Comparison of ENCODE assay signal across 21 cellular contexts in genomic region chr4:858831-859451, GRCh38. TPM values are rescaled to one million over a fixed set of nuclear protein-coding genes. Genes with fewer than 3 reads are reported as not detected.
"Had no signal": no experiment of that assay in that cellular context is flagged by ENCODE, and none has a peak within 500 bp of the region (broad histone marks: within the 10 kb centered on the region; RNA-seq: fewer than 3 reads in every experiment).

No MANE protein-coding gene starts in this region.

- H3K27me3 ChIP-seq: hepatocyte, testis had no signal

- H3K4me3 Mint-ChIP-seq: activated naive CD8-positive, alpha-beta T cell treated with anti-CD3 and anti-CD28 coated beads, Interleukin-2, amount 10 ng/mL, durations not matched to agents 7 days and 5 days; activated T-cell treated with anti-CD3 and anti-CD28 coated beads, Interleukin-2, amount 50 U/mL, for 24 hours; activated T-helper 17 cell treated with anti-CD3 and anti-CD28 coated beads, Interleukin-2, amount 50 U/mL, for 72 hours; naive B cell; type B pancreatic cell; WTC11 had no signal

- H3K27ac ChIP-seq: hepatocyte, testis had no signal

- H3K27me3 Mint-ChIP-seq: activated naive CD8-positive, alpha-beta T cell treated with anti-CD3 and anti-CD28 coated beads, Interleukin-2, amount 10 ng/mL, durations not matched to agents 7 days and 5 days; activated T-cell treated with anti-CD3 and anti-CD28 coated beads, Interleukin-2, amount 50 U/mL, for 24 hours; activated T-helper 17 cell treated with anti-CD3 and anti-CD28 coated beads, Interleukin-2, amount 50 U/mL, for 72 hours; naive B cell; type B pancreatic cell had no signal

- DNase-seq: activated naive CD4-positive, alpha-beta T cell; activated naive CD8-positive, alpha-beta T cell treated with anti-CD3 and anti-CD28 coated beads, Interleukin-2, amount 10 ng/mL, durations not matched to agents 7 days and 5 days; activated T-cell treated with anti-CD3 and anti-CD28 coated beads, Interleukin-2, amount 50 U/mL, for 24 hours; amniotic stem cell; erythroblast; foreskin melanocyte; mesendoderm; naive B cell; nucleus accumbens; small intestine; stimulated activated CD4-positive, alpha-beta T cell treated with anti-CD3 and anti-CD28 coated beads, Interleukin-15, amount 100 ng/mL, for 24 hours; stimulated activated naive CD4-positive, alpha-beta T cell; T-helper 1 cell; T1000; testis had no signal

- H3K9me3 Mint-ChIP-seq: activated T-cell treated with anti-CD3 and anti-CD28 coated beads, Interleukin-2, amount 50 U/mL, for 24 hours; WTC11 had no signal

- H3K27ac Mint-ChIP-seq: activated naive CD8-positive, alpha-beta T cell treated with anti-CD3 and anti-CD28 coated beads, Interleukin-2, amount 10 ng/mL, durations not matched to agents 7 days and 5 days; activated T-cell treated with anti-CD3 and anti-CD28 coated beads, Interleukin-2, amount 50 U/mL, for 24 hours; activated T-helper 17 cell treated with anti-CD3 and anti-CD28 coated beads, Interleukin-2, amount 50 U/mL, for 72 hours; type B pancreatic cell; WTC11 had no signal

- H3K4me1 ChIP-seq: testis had no signal

- H3K4me3 ChIP-seq: hepatocyte, testis had no signal

- ATAC-seq: activated T-helper 17 cell treated with anti-CD3 and anti-CD28 coated beads, Interleukin-2, amount 50 U/mL, for 72 hours; sciatic nerve; WTC11 had no signal

- H3K9me3 ChIP-seq: testis had no signal

- H3K4me1 Mint-ChIP-seq: WTC11 had no signal

RNA-seq across cellular contexts. Expression of gene CPLX1, which starts 33.0 kb away (rescaled TPM):
- total RNA-seq: bronchial epithelial cell had no signal
